Comparison of ENCODE assay signal across 22 cellular contexts in genomic region chr6:119602215-119603178, GRCh38.
DNase-seq lines count a peak whose midpoint lies in the region; ATAC-seq and TF ChIP-seq lines count a peak whose summit lies in the region.
"Had no signal": no experiment of that assay in that cellular context is flagged by ENCODE, and none has a peak within 500 bp of the region (broad histone marks: within the 10 kb centered on the region; RNA-seq: fewer than 3 reads in every experiment).

No MANE protein-coding gene starts in this region.

- WGBS in SK-N-SH (ENCODE audit: low lambda C conversion rate), result 57% methylated on average over 3 of the region's 3 CpGs

- H3K36me3 ChIP-seq in SK-N-SH (replicated peaks in 1 of 2; ENCODE audit: control insufficient read depth in 1 of 2, insufficient read depth in 2 of 2, low read length in 1 of 2), result no peaks in the 10 kb centered on the region
- no peaks in the 10 kb centered on the region for H3K36me3 ChIP-seq in skeletal muscle satellite cell (ENCODE audit: insufficient read depth, low read length)
- no peaks in the 10 kb centered on the region for H3K36me3 ChIP-seq in CD4-positive, alpha-beta memory T cell (ENCODE audit: insufficient read depth, low read length)
- H3K36me3 ChIP-seq: cardiac muscle cell, tibial nerve had no signal

- peak overlapping the region in 1 of 2 experiments; percentile 75; a peak in 2 of 4 replicates for H3K27ac ChIP-seq in SK-N-SH (ENCODE audit: low read depth in 2 of 2, low read length in 1 of 2)
- no peak overlapping the region for H3K27ac ChIP-seq in CD4-positive, alpha-beta memory T cell (ENCODE audit: low read depth, low read length)
- H3K27ac ChIP-seq: cardiac muscle cell, tibial nerve had no signal

- H4K20me1 ChIP-seq in SK-N-SH (ENCODE audit: insufficient read depth), result no peaks in the 10 kb centered on the region

- H3K4me3 ChIP-seq in SK-N-SH (ENCODE audit: low read depth in 2 of 2, low read length in 1 of 2) (no peak overlapping the region), fibroblast of mammary gland (ENCODE audit: control insufficient read depth, low read depth, low read length) (no peak overlapping the region), skeletal muscle satellite cell (ENCODE audit: low read length) (peak overlapping the region; percentile 28)
- no peak overlapping the region for H3K4me3 ChIP-seq in CD4-positive, alpha-beta memory T cell (ENCODE audit: low read length in 2 of 2)
- H3K4me3 ChIP-seq: cardiac muscle cell, GM23338, tibial nerve had no signal

- H3K9me2 ChIP-seq in SK-N-SH, result no peaks in the 10 kb centered on the region

- TF ChIP-seq RAD21 in SK-N-SH (IDR thresholded peaks at IDR 0.05; ENCODE audit: low read length), result no peak

- no peak for ATAC-seq in HG03280 (IDR thresholded peaks at IDR 0.05; ENCODE audit: unreplicated experiment)
- ATAC-seq: CD8-positive, alpha-beta T cell; effector memory CD8-positive, alpha-beta T cell; GM23338; right cardiac atrium had no signal

- peak overlapping the region; percentile 47; the same call in 1 of the 2 replicates for H3K4me2 ChIP-seq in SK-N-SH
- peak overlapping the region; percentile 66 for H3K4me2 ChIP-seq in skeletal muscle satellite cell (ENCODE audit: low read length)
- H3K4me2 ChIP-seq: GM23338 had no signal

- DNase-seq in HFFc6 (peak; percentile 37), SK-N-SH (no peak), fibroblast of mammary gland (ENCODE audit: low read depth) (peak; percentile 87), T-helper 9 cell (no peak), glutamatergic neuron (no peak)
- DNase-seq in CD4-positive, alpha-beta memory T cell, result no peak
- DNase-seq: activated CD4-positive, alpha-beta T cell treated with anti-CD3 and anti-CD28 coated beads for 1 hour; activated CD8-positive, alpha-beta memory T cell treated with anti-CD3 and anti-CD28 coated beads, Interleukin-2, amount 50 U/mL, for 48 hours; activated naive CD4-positive, alpha-beta T cell treated with Interleukin-2 at 50 U/mL for 16 hours; CD8-positive, alpha-beta T cell; effector memory CD8-positive, alpha-beta T cell; MV-4-11; NCI-H2081; NCI-H748 treated with DMSO at 0.1 percent for 48 hours; right cardiac atrium; stimulated activated CD4-positive, alpha-beta T cell treated with anti-CD3 and anti-CD28 coated beads, Interleukin-4, amount 100 ng/mL, for 24 hours had no signal

- TF ChIP-seq CTCF in HFFc6 (IDR thresholded peaks at IDR 0.05), result no peak
- TF ChIP-seq CTCF in SK-N-SH (IDR thresholded peaks at IDR 0.05), result no peak
- no peak for TF ChIP-seq CTCF in fibroblast of mammary gland (conservative IDR thresholded peaks at IDR 0.05; ENCODE audit: control insufficient read depth, insufficient read depth, low read depth, low read length)
- TF ChIP-seq CTCF in glutamatergic neuron (IDR thresholded peaks at IDR 0.05; ENCODE audit: partially characterized antibody, unreplicated experiment), result no peak

- no peak overlapping the region; the same call in 1 of the 2 replicates for H3K4me3 Mint-ChIP-seq in HFFc6
- no peak overlapping the region for H3K4me3 Mint-ChIP-seq in CD4-positive, alpha-beta memory T cell
- no peak overlapping the region for H3K4me3 Mint-ChIP-seq in glutamatergic neuron (ENCODE audit: unreplicated experiment)
- H3K4me3 Mint-ChIP-seq: CD8-positive, alpha-beta T cell; effector memory CD8-positive, alpha-beta T cell; GM23338; mesothelial cell of epicardium had no signal

- CTCF ChIA-PET in SK-N-SH (lab: Yijun Ruan, JAX), result no interaction called here
- CTCF ChIA-PET in CD4-positive, alpha-beta memory T cell (lab: Charles Lee; ENCODE audit: partially characterized antibody), result no interaction called here

- no peaks in the 10 kb centered on the region for H3K9me3 ChIP-seq in SK-N-SH
- no peaks in the 10 kb centered on the region for H3K9me3 ChIP-seq in skeletal muscle satellite cell (replicated peaks; ENCODE audit: low read length)
- no peaks in the 10 kb centered on the region for H3K9me3 ChIP-seq in CD4-positive, alpha-beta memory T cell (ENCODE audit: control insufficient read depth in 1 of 2, low read length in 2 of 2)
- H3K9me3 ChIP-seq: tibial nerve had no signal

- no peaks in the 10 kb centered on the region for H3K79me2 ChIP-seq in SK-N-SH (ENCODE audit: insufficient read depth)

- H3K27ac Mint-ChIP-seq in HFFc6 (no peak overlapping the region), glutamatergic neuron (ENCODE audit: unreplicated experiment) (no peak overlapping the region)
- no peak overlapping the region for H3K27ac Mint-ChIP-seq in CD4-positive, alpha-beta memory T cell
- H3K27ac Mint-ChIP-seq: CD8-positive, alpha-beta T cell; effector memory CD8-positive, alpha-beta T cell; GM23338; mesothelial cell of epicardium had no signal

- peak in 1 of 2 experiments; percentile 79; a peak in 2 of 4 replicates for TF ChIP-seq EP300 in SK-N-SH (IDR thresholded peaks at IDR 0.05; ENCODE audit: borderline replicate concordance in 1 of 2, low read depth in 1 of 2, low read length in 1 of 2)

- peak overlapping the region; percentile 53; the same call in 1 of the 2 replicates for H2AFZ ChIP-seq in SK-N-SH (ENCODE audit: low read depth)
- H2AFZ ChIP-seq: GM23338 had no signal

- H3K9me3 Mint-ChIP-seq in HFFc6 (peaks cover 8% of the 10 kb centered on the region; the same call in 1 of the 2 replicates), glutamatergic neuron (ENCODE audit: unreplicated experiment) (no peaks in the 10 kb centered on the region)
- no peaks in the 10 kb centered on the region for H3K9me3 Mint-ChIP-seq in CD4-positive, alpha-beta memory T cell
- H3K9me3 Mint-ChIP-seq: CD8-positive, alpha-beta T cell; effector memory CD8-positive, alpha-beta T cell; GM23338 had no signal

- peaks cover 8% of the 10 kb centered on the region for H3F3A ChIP-seq in SK-N-SH (replicated peaks; ENCODE audit: insufficient read depth)

- POLR2A ChIA-PET in SK-N-SH (lab: Yijun Ruan, JAX), result no interaction called here
- POLR2A ChIA-PET in CD4-positive, alpha-beta memory T cell (lab: Charles Lee; ENCODE audit: partially characterized antibody), result no interaction called here

- H3K27me3 ChIP-seq in SK-N-SH (ENCODE audit: insufficient read depth) (no peaks in the 10 kb centered on the region), skeletal muscle satellite cell (ENCODE audit: control insufficient read depth, insufficient read depth, low read length) (no peaks in the 10 kb centered on the region)
- H3K27me3 ChIP-seq in CD4-positive, alpha-beta memory T cell (ENCODE audit: insufficient read depth, low read length), result no peaks in the 10 kb centered on the region
- H3K27me3 ChIP-seq: cardiac muscle cell, tibial nerve had no signal

- H3K4me1 Mint-ChIP-seq in HFFc6 (ENCODE audit: low read depth) (peaks cover 11% of the 10 kb centered on the region; the same call in 1 of the 2 replicates), glutamatergic neuron (ENCODE audit: low read depth, unreplicated experiment) (no peaks in the 10 kb centered on the region)
- no peaks in the 10 kb centered on the region for H3K4me1 Mint-ChIP-seq in CD4-positive, alpha-beta memory T cell
- H3K4me1 Mint-ChIP-seq: GM23338, mesothelial cell of epicardium had no signal

- H3K27me3 Mint-ChIP-seq in HFFc6 (ENCODE audit: insufficient read depth), result no peaks in the 10 kb centered on the region
- H3K27me3 Mint-ChIP-seq in CD4-positive, alpha-beta memory T cell, result peaks cover 0 to 2% of the 10 kb centered on the region in 2 donors
- H3K27me3 Mint-ChIP-seq in glutamatergic neuron (ENCODE audit: unreplicated experiment), result peaks cover 1% of the 10 kb centered on the region
- H3K27me3 Mint-ChIP-seq: effector memory CD8-positive, alpha-beta T cell had no signal

- H3K9ac ChIP-seq in SK-N-SH (peak overlapping the region; percentile 39; the same call in 1 of the 2 replicates), skeletal muscle satellite cell (ENCODE audit: low read depth, low read length) (peak overlapping the region; percentile 27)

- H3K36me3 Mint-ChIP-seq in HFFc6 (ENCODE audit: low read depth), result no peaks in the 10 kb centered on the region
- no peaks in the 10 kb centered on the region for H3K36me3 Mint-ChIP-seq in CD4-positive, alpha-beta memory T cell
- H3K36me3 Mint-ChIP-seq in glutamatergic neuron (ENCODE audit: unreplicated experiment), result peaks cover 2% of the 10 kb centered on the region
- H3K36me3 Mint-ChIP-seq: CD8-positive, alpha-beta T cell; mesothelial cell of epicardium had no signal

- peaks cover 0 to 7% of the 10 kb centered on the region in 2 experiments; a peak in 2 of 4 replicates for H3K4me1 ChIP-seq in SK-N-SH (ENCODE audit: control insufficient read depth in 1 of 2, insufficient read depth in 2 of 2, low read depth in 1 of 2, low read length in 1 of 2)
- peaks cover 22% of the 10 kb centered on the region for H3K4me1 ChIP-seq in skeletal muscle satellite cell (ENCODE audit: control insufficient read depth, insufficient read depth, low read length)
- no peaks in the 10 kb centered on the region for H3K4me1 ChIP-seq in CD4-positive, alpha-beta memory T cell (ENCODE audit: insufficient read depth, low read length)
- H3K4me1 ChIP-seq: tibial nerve had no signal

- intact Hi-C loops in CD4-positive, alpha-beta memory T cell (cut with micrococcal nuclease), result no loop called here

TF ChIP-seq in SK-N-SH, 30 proteins besides CTCF, POLR2A, EP300 and RAD21 (continues in another document):
- TF ChIP-seq TEAD4 (IDR thresholded peaks at IDR 0.05; ENCODE audit: borderline replicate concordance, insufficient read depth), result no peak
- no peak; the same call in 1 of the 2 replicates for TF ChIP-seq NFIC (IDR thresholded peaks at IDR 0.05; ENCODE audit: borderline replicate concordance)
- peak; percentile 74 for TF ChIP-seq TCF12 (IDR thresholded peaks at IDR 0.05)
- TF ChIP-seq IRF3 (IDR thresholded peaks at IDR 0.05; ENCODE audit: low read depth, low read length), result no peak
- TF ChIP-seq JUND (IDR thresholded peaks at IDR 0.05), result peak; percentile 62
- peak; percentile 56; the same call in 1 of the 2 replicates for TF ChIP-seq MEF2A (IDR thresholded peaks at IDR 0.05; ENCODE audit: borderline replicate concordance, low read depth)
- TF ChIP-seq FOSL2 (IDR thresholded peaks at IDR 0.05; ENCODE audit: borderline replicate concordance, low read depth), result peak; percentile 62

Comparison
In these comparisons a context has a peak if more than half of its experiments do, and no peak if none do; other contexts are left out.
1. DNase-seq: peak in HFFc6 (single experiment) and fibroblast of mammary gland (single experiment); none in SK-N-SH (single experiment), CD4-positive, alpha-beta memory T cell (0 of 5), T-helper 9 cell (single experiment) and glutamatergic neuron (single experiment).